29 cellular contexts compared by ENCODE assay signal in genomic region chr4:41399191-41399590, GRCh38.
DNase-seq lines count a peak whose midpoint lies in the region; ATAC-seq, FAIRE-seq and TF ChIP-seq lines count a peak whose summit lies in the region.
"Had no signal": no experiment of that assay in that cellular context is flagged by ENCODE, and none has a peak within 500 bp of the region (broad histone marks: within the 10 kb centered on the region; RNA-seq: fewer than 3 reads in every experiment).

No MANE protein-coding gene starts in this region.

- H4K5ac ChIP-seq in mesendoderm (ENCODE audit: low read length): no peak overlapping the region

- H2BK5ac ChIP-seq in mesendoderm (ENCODE audit: low read length): no peak overlapping the region

- CTCF ChIA-PET in A549 (lab: Yijun Ruan, JAX): no interaction called here

- TF ChIP-seq CTCF in A549 (IDR thresholded peaks at IDR 0.05): no peak
- TF ChIP-seq CTCF in lower leg skin (IDR thresholded peaks at IDR 0.05): no peak

- H3K4ac ChIP-seq in mesendoderm (ENCODE audit: low read depth, low read length): no peak overlapping the region

- H3K79me2 ChIP-seq in mesendoderm (ENCODE audit: control insufficient read depth, insufficient read depth, low read length): no peaks in the 10 kb centered on the region

- H3K36me3 ChIP-seq in adipocyte (ENCODE audit: control insufficient read depth, insufficient read depth, low read length, severe bottlenecking): no peaks in the 10 kb centered on the region
- no peaks in the 10 kb centered on the region for H3K36me3 ChIP-seq in mesendoderm (ENCODE audit: control insufficient read depth, insufficient read depth, low read length)
- H3K36me3 ChIP-seq: left ventricle myocardium inferior, Peyer's patch had no signal

- H3K23ac ChIP-seq in mesendoderm (ENCODE audit: low read length): no peak overlapping the region

- POLR2A ChIA-PET in A549 (lab: Yijun Ruan, JAX): no interaction called here

- H3K9ac ChIP-seq in adipocyte (ENCODE audit: low read length) (no peak overlapping the region), mesendoderm (ENCODE audit: low read length) (no peak overlapping the region)

- FAIRE-seq in A549 (lab: Jason Lieb, UNC): no peak
- FAIRE-seq: astrocyte, GM12878, HepG2, keratinocyte had no signal

- ATAC-seq in A549 (peak in 1 of 2 experiments; percentile 30; a peak in 3 of 6 replicates), HG03457 (IDR thresholded peaks at IDR 0.05; ENCODE audit: unreplicated experiment) (no peak)
- ATAC-seq: GM12878, HepG2 had no signal

- no peak overlapping the region for H2AK5ac ChIP-seq in mesendoderm (ENCODE audit: low read length)

- H3K27ac ChIP-seq in A549 (peak overlapping the region; percentile 62 to 76), mesendoderm (ENCODE audit: low read depth, low read length) (no peak overlapping the region)
- H3K27ac ChIP-seq: left ventricle myocardium inferior, Peyer's patch had no signal

- no peaks in the 10 kb centered on the region for H3K79me1 ChIP-seq in mesendoderm (ENCODE audit: low read length)

- H3K4me3 ChIP-seq in A549: no peak overlapping the region
- H3K4me3 ChIP-seq in adipocyte (ENCODE audit: low read length): no peak overlapping the region
- no peak overlapping the region for H3K4me3 ChIP-seq in mesendoderm (ENCODE audit: low read length)
- H3K4me3 ChIP-seq in lower leg skin (ENCODE audit: low read depth, poor library complexity, severe bottlenecking): no peak overlapping the region
- H3K4me3 ChIP-seq: GM12878, left ventricle myocardium inferior, Peyer's patch had no signal

- H3K4me1 ChIP-seq in A549 (peaks cover 71% of the 10 kb centered on the region), adipocyte (ENCODE audit: control insufficient read depth, insufficient read depth, low read length) (no peaks in the 10 kb centered on the region), mesendoderm (ENCODE audit: control insufficient read depth, low read depth, low read length) (no peaks in the 10 kb centered on the region)
- H3K4me1 ChIP-seq: Peyer's patch had no signal

- H3K9me3 ChIP-seq in A549 (no peaks in the 10 kb centered on the region), adipocyte (ENCODE audit: control insufficient read depth, low read length) (no peaks in the 10 kb centered on the region)
- H3K9me3 ChIP-seq: left ventricle myocardium inferior, Peyer's patch had no signal

- no peaks in the 10 kb centered on the region for H3K27me3 ChIP-seq in adipocyte (replicated peaks; ENCODE audit: control insufficient read depth, insufficient read depth, low read length)
- no peaks in the 10 kb centered on the region for H3K27me3 ChIP-seq in mesendoderm (ENCODE audit: insufficient read depth, low read length, poor library complexity)
- H3K27me3 ChIP-seq: Peyer's patch had no signal

- H3K4me2 ChIP-seq in A549 (peak overlapping the region; percentile 55), mesendoderm (ENCODE audit: low read length) (no peak overlapping the region)

- H3K56ac ChIP-seq in mesendoderm (ENCODE audit: low read length): no peak overlapping the region

- 34% methylated on average over 1 of the region's 1 CpG for WGBS in A549 (ENCODE audit: missing lambda C conversion rate)
- WGBS in mesendoderm (ENCODE audit: extremely low coverage, insufficient coverage, low lambda C conversion rate): no CpG with 5 or more reads among the region's 1 CpG
- WGBS in lower leg skin, 2 donors: 48 to 63% methylated on average over 1 of the region's 1 CpG

- no peak for TF ChIP-seq RAD21 in A549 (conservative IDR thresholded peaks at IDR 0.05 in 1 of 2, IDR thresholded peaks at IDR 0.05 in 1 of 2)

- H4K8ac ChIP-seq in mesendoderm (ENCODE audit: low read depth, low read length): no peak overlapping the region

- peak overlapping the region; percentile 57 for H2BK15ac ChIP-seq in mesendoderm (replicated peaks; ENCODE audit: low read depth)

- TF ChIP-seq EP300 in A549 (IDR thresholded peaks at IDR 0.05): no peak

- H2BK120ac ChIP-seq in mesendoderm (ENCODE audit: low read depth, low read length): no peak overlapping the region

- no peak for DNase-seq in A549 (ENCODE audit: low read depth in 1 of 2, low spot score in 1 of 2)
- DNase-seq in GM04504 (ENCODE audit: low read depth): peak; percentile 32
- peak; percentile 27 for DNase-seq in adipocyte (ENCODE audit: low read depth)
- no peak for DNase-seq in mesendoderm
- no peak for DNase-seq in NAMALWA (ENCODE audit: low spot score)
- DNase-seq in DMS79 (lab: John Stamatoyannopoulos, UW): no peak
- DNase-seq in lower leg skin (ENCODE audit: low spot score in 2 of 2): no peak
- DNase-seq: 8988T; activated CD4-positive, alpha-beta T cell treated with anti-CD3 and anti-CD28 coated beads, Interleukin-2, amount 10 ng/mL, durations not matched to agents 7 days and 5 days; activated effector memory CD4-positive, alpha-beta T cell treated with Interleukin-2 at 50 U/mL for 16 hours; activated T-cell treated with anti-CD3 and anti-CD28 coated beads, Interleukin-2, amount 50 U/mL, for 1 hour; AML-193; CD4-positive, alpha-beta T cell; cortex of kidney; DND-41; H9; head of caudate nucleus; left ventricle myocardium inferior; naive B cell; NCI-H1436; occipital lobe; Peyer's patch; SHP77 treated with DMSO at 0.1 percent for 48 hours; stimulated activated CD4-positive, alpha-beta T cell treated with anti-CD3 and anti-CD28 coated beads, Interleukin-4, amount 100 ng/mL, for 4 hours had no signal

- intact Hi-C loops in lower leg skin (cut with DNase I; ENCODE audit: low total_unique reads): no loop called here

- TF ChIP-seq POLR2A in A549 (IDR thresholded peaks at IDR 0.05; ENCODE audit: low read length) (no peak), lower leg skin (IDR thresholded peaks at IDR 0.05) (no peak)

- H3K18ac ChIP-seq in mesendoderm (ENCODE audit: low read length): no peak overlapping the region

TF ChIP-seq in A549, 52 proteins besides CTCF, POLR2A, EP300 and RAD21:
- TF ChIP-seq POLR2AphosphoS2 (conservative IDR thresholded peaks at IDR 0.05; ENCODE audit: low read length): no peak
- TF ChIP-seq KDM1A (IDR thresholded peaks at IDR 0.05; ENCODE audit: low read depth): no peak
- no peak for TF ChIP-seq ZC3H11A (IDR thresholded peaks at IDR 0.05)
- TF ChIP-seq HOXB5 (CRISPR knock-in tag; IDR thresholded peaks at IDR 0.05): no peak
- TF ChIP-seq RFX5 (IDR thresholded peaks at IDR 0.05): no peak
- TF ChIP-seq ZSCAN20 (CRISPR knock-in tag; IDR thresholded peaks at IDR 0.05): no peak
- no peak for TF ChIP-seq JUN (IDR thresholded peaks at IDR 0.05)
- no peak for TF ChIP-seq USF2 (IDR thresholded peaks at IDR 0.05)
- TF ChIP-seq RARB (CRISPR knock-in tag; IDR thresholded peaks at IDR 0.05): no peak
- no peak for TF ChIP-seq ZFP36 (IDR thresholded peaks at IDR 0.05; ENCODE audit: borderline replicate concordance, partially characterized antibody)
- TF ChIP-seq HEYL (CRISPR knock-in tag; IDR thresholded peaks at IDR 0.05): no peak
- no peak for TF ChIP-seq TFCP2L1 (CRISPR knock-in tag; IDR thresholded peaks at IDR 0.05)
- no peak for TF ChIP-seq JUNB (IDR thresholded peaks at IDR 0.05)
- TF ChIP-seq FOXS1 (CRISPR knock-in tag; IDR thresholded peaks at IDR 0.05): no peak
- TF ChIP-seq MAFK (IDR thresholded peaks at IDR 0.05; ENCODE audit: partially characterized antibody): no peak
- TF ChIP-seq TP53 (CRISPR knock-in tag; IDR thresholded peaks at IDR 0.05): no peak
- no peak for TF ChIP-seq NPAS2 (CRISPR knock-in tag; IDR thresholded peaks at IDR 0.05; ENCODE audit: borderline replicate concordance)
- TF ChIP-seq E2F6 (IDR thresholded peaks at IDR 0.05; ENCODE audit: borderline replicate concordance, low read depth): no peak

Comparison
In these comparisons a context has a peak if more than half of its experiments do, and no peak if none do; other contexts are left out.
1. DNase-seq: peak in GM04504 (single experiment) and adipocyte (single experiment); none in A549 (0 of 2), mesendoderm (single experiment), NAMALWA (single experiment), DMS79 (single experiment) and lower leg skin (0 of 2).